In the genomic region with DNA sequence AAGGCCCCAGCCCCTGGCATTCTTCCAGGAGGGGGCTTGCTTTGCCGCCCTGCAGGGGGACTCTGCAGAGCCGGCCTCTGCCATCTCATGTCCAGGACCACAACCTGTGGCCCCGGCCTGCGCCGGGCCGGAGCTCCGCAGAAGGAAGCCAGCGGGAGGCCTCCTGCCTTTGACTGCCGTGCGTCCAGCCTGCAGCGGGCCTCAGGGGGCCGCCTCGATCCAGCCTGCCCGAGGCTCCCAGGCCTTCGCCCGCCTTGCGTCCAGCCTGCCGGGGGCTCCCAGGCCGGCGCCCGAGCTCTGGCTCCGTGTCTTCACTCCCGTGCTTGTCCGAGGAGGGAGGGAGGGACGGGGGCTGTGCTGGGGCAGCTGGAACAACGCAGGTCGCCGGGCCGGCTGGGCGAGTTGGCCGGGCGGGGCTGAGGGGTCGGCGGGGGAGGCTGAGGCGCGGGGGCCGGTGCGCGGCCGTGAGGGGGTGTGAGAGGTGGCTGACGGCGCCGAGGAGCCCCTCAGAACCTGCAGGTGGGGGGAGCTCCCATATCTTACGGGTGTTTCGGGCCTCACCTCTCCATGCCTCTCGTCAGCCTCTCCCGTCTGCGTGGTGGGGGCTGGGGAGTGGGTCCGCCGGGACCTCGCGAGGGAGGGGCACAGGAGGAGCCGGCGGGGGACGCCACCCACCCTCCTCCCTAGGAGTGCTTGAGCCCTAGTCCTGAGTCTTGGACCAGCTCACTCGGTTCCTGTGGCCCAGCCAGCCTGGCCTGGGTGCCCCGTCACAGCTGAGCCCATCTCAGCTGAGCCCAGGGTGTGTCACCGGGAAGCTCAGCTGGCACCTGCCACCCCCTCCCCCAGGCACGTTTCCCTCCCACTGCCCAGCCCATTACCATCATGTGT, we compare ENCODE assay signal across 10 cellular contexts. TPM values are rescaled to one million over a fixed set of nuclear protein-coding genes. Genes with fewer than 3 reads are reported as not detected.
DNase-seq lines count a peak whose midpoint lies in the region; ATAC-seq and TF ChIP-seq lines count a peak whose summit lies in the region.
"Had no signal": no experiment of that assay in that cellular context is flagged by ENCODE, and none has a peak within 500 bp of the region (broad histone marks: within the 10 kb centered on the region; RNA-seq: fewer than 3 reads in every experiment).

No MANE protein-coding gene starts in this region.

- no peak for TF ChIP-seq CTCF in endodermal cell (conservative IDR thresholded peaks at IDR 0.05)
- TF ChIP-seq CTCF in lower lobe of right lung (IDR thresholded peaks at IDR 0.05) = no peak
- no peak for TF ChIP-seq CTCF in type B pancreatic cell (conservative IDR thresholded peaks at IDR 0.05)

- H3K36me3 Mint-ChIP-seq in endodermal cell (ENCODE audit: low read depth) (peaks cover 2% of the 10 kb centered on the region), type B pancreatic cell (no peaks in the 10 kb centered on the region)
- no peaks in the 10 kb centered on the region for H3K36me3 Mint-ChIP-seq in activated CD8-positive, alpha-beta memory T cell treated with anti-CD3 and anti-CD28 coated beads, Interleukin-2, amount 10 ng/mL, durations not matched to agents 7 days and 5 days

- 24 to 36% methylated on average over 15 to 59 of the region's 59 CpGs for WGBS in endodermal cell (ENCODE audit: insufficient coverage in 1 of 2, insufficient read length in 1 of 2), 2 experiments

- peaks cover 27% of the 10 kb centered on the region for H3K27me3 Mint-ChIP-seq in endodermal cell (ENCODE audit: insufficient read depth)
- H3K27me3 Mint-ChIP-seq in type B pancreatic cell = peaks cover 15% of the 10 kb centered on the region
- H3K27me3 Mint-ChIP-seq in activated CD8-positive, alpha-beta memory T cell treated with anti-CD3 and anti-CD28 coated beads, Interleukin-2, amount 10 ng/mL, durations not matched to agents 7 days and 5 days = peaks cover 40% of the 10 kb centered on the region

- peak; percentile 52 to 55 for ATAC-seq in lower lobe of right lung
- no peak for ATAC-seq in HG02852 (IDR thresholded peaks at IDR 0.05; ENCODE audit: unreplicated experiment)
- no peak for ATAC-seq in HG02759 (IDR thresholded peaks at IDR 0.05; ENCODE audit: unreplicated experiment)
- ATAC-seq in activated CD8-positive, alpha-beta memory T cell treated with anti-CD3 and anti-CD28 coated beads, Interleukin-2, amount 10 ng/mL, durations not matched to agents 7 days and 5 days = no peak

- H3K4me1 Mint-ChIP-seq in endodermal cell = peaks cover 20% of the 10 kb centered on the region
- peaks cover 9% of the 10 kb centered on the region for H3K4me1 Mint-ChIP-seq in type B pancreatic cell (ENCODE audit: unreplicated experiment)
- H3K4me1 Mint-ChIP-seq in activated CD8-positive, alpha-beta memory T cell treated with anti-CD3 and anti-CD28 coated beads, Interleukin-2, amount 10 ng/mL, durations not matched to agents 7 days and 5 days = peaks cover 2% of the 10 kb centered on the region

- peak; percentile 51 for DNase-seq in DMS53 (lab: John Stamatoyannopoulos, UW)
- no peak for DNase-seq in DMS53 treated with DMSO at 0.1 percent for 48 hours (lab: John Stamatoyannopoulos, UW; ENCODE audit: unreplicated experiment)
- peak; percentile 78 for DNase-seq in endodermal cell
- no peak for DNase-seq in lower lobe of right lung
- DNase-seq in type B pancreatic cell (ENCODE audit: extremely low spot score, unreplicated experiment) = no peak
- no peak for DNase-seq in activated CD8-positive, alpha-beta memory T cell treated with anti-CD3 and anti-CD28 coated beads, Interleukin-2, amount 10 ng/mL, durations not matched to agents 7 days and 5 days
- DNase-seq: NCI-H2171, sigmoid colon had no signal

- peak overlapping the region; percentile 63 for H3K4me3 Mint-ChIP-seq in endodermal cell
- peak overlapping the region; percentile 92 for H3K4me3 Mint-ChIP-seq in type B pancreatic cell
- no peak overlapping the region for H3K4me3 Mint-ChIP-seq in activated CD8-positive, alpha-beta memory T cell treated with anti-CD3 and anti-CD28 coated beads, Interleukin-2, amount 10 ng/mL, durations not matched to agents 7 days and 5 days

- CTCF ChIA-PET in activated CD8-positive, alpha-beta memory T cell treated with anti-CD3 and anti-CD28 coated beads, Interleukin-2, amount 10 ng/mL, durations not matched to agents 7 days and 5 days (lab: Charles Lee) = no interaction called here

- no peaks in the 10 kb centered on the region for H3K9me3 ChIP-seq in endodermal cell (ENCODE audit: control insufficient read depth, low read length)
- H3K9me3 ChIP-seq in lower lobe of right lung = no peaks in the 10 kb centered on the region
- H3K9me3 ChIP-seq: sigmoid colon had no signal

- H3K9me3 Mint-ChIP-seq in endodermal cell (no peaks in the 10 kb centered on the region), type B pancreatic cell (no peaks in the 10 kb centered on the region)
- H3K9me3 Mint-ChIP-seq in activated CD8-positive, alpha-beta memory T cell treated with anti-CD3 and anti-CD28 coated beads, Interleukin-2, amount 10 ng/mL, durations not matched to agents 7 days and 5 days (ENCODE audit: low read depth) = no peaks in the 10 kb centered on the region

- H3K4me1 ChIP-seq in endodermal cell (ENCODE audit: control insufficient read depth, insufficient read depth, low read length) (peaks cover 10% of the 10 kb centered on the region), lower lobe of right lung (peaks cover 22% of the 10 kb centered on the region)

- H3K27ac ChIP-seq in endodermal cell (ENCODE audit: low read depth, low read length) = no peak overlapping the region
- H3K27ac ChIP-seq in lower lobe of right lung = no peak overlapping the region

- no peak overlapping the region for H3K4me3 ChIP-seq in endodermal cell (ENCODE audit: low read length)
- H3K4me3 ChIP-seq in lower lobe of right lung = peak overlapping the region; percentile 12
- H3K4me3 ChIP-seq: sigmoid colon had no signal

- intact Hi-C loops in lower lobe of right lung (cut with DNase I) = no loop called here

- H3K36me3 ChIP-seq in endodermal cell (ENCODE audit: control insufficient read depth, insufficient read depth, low read length) (no peaks in the 10 kb centered on the region), lower lobe of right lung (no peaks in the 10 kb centered on the region)

- H3K9ac ChIP-seq in endodermal cell (ENCODE audit: extremely low read depth, low read length, poor library complexity, severe bottlenecking) = no peak overlapping the region

- no peak overlapping the region for H3K27ac Mint-ChIP-seq in endodermal cell
- peak overlapping the region; percentile 100 for H3K27ac Mint-ChIP-seq in type B pancreatic cell
- H3K27ac Mint-ChIP-seq in activated CD8-positive, alpha-beta memory T cell treated with anti-CD3 and anti-CD28 coated beads, Interleukin-2, amount 10 ng/mL, durations not matched to agents 7 days and 5 days = no peak overlapping the region

- H3K27me3 ChIP-seq in endodermal cell (ENCODE audit: control insufficient read depth, insufficient read depth, low read length, poor library complexity, severe bottlenecking) (peaks cover 15% of the 10 kb centered on the region), lower lobe of right lung (ENCODE audit: low read depth) (peaks cover 37% of the 10 kb centered on the region)
- H3K27me3 ChIP-seq: sigmoid colon had no signal

RNA-seq across cellular contexts. Expression of gene GPC1, which starts 20.5 kb away (rescaled TPM):
- 10 to 100 TPM; 37.8 to 69.7 TPM for total RNA-seq in endodermal cell
- 55.9 TPM for polyA plus RNA-seq in endodermal cell (2013, experiment 1 of 2)
- polyA plus RNA-seq in endodermal cell (2013, experiment 2 of 2) = 56.9 TPM
- 14.7 TPM for total RNA-seq in lower lobe of right lung
- total RNA-seq in type B pancreatic cell (ENCODE audit: low replicate concordance) = 58.0 and 78.0 TPM in 2 replicates
- 1 to 10 TPM; 3.2 to 4.5 TPM for total RNA-seq in activated CD8-positive, alpha-beta memory T cell treated with anti-CD3 and anti-CD28 coated beads, Interleukin-2, amount 10 ng/mL, durations not matched to agents 7 days and 5 days

Comparison
In these comparisons a context has a peak if more than half of its experiments do, and no peak if none do; other contexts are left out.
1. DNase-seq: peak in DMS53 (single experiment) and endodermal cell (single experiment); none in DMS53 treated with DMSO at 0.1 percent for 48 hours (single experiment), lower lobe of right lung (single experiment), type B pancreatic cell (single experiment) and activated CD8-positive, alpha-beta memory T cell treated with anti-CD3 and anti-CD28 coated beads, Interleukin-2, amount 10 ng/mL, durations not matched to agents 7 days and 5 days (single experiment).
2. ATAC-seq: peak in lower lobe of right lung (2 of 2); none in HG02852 (single experiment), HG02759 (single experiment) and activated CD8-positive, alpha-beta memory T cell treated with anti-CD3 and anti-CD28 coated beads, Interleukin-2, amount 10 ng/mL, durations not matched to agents 7 days and 5 days (single experiment).